ENCODE assay signal across 11 cellular contexts in the genomic region with DNA sequence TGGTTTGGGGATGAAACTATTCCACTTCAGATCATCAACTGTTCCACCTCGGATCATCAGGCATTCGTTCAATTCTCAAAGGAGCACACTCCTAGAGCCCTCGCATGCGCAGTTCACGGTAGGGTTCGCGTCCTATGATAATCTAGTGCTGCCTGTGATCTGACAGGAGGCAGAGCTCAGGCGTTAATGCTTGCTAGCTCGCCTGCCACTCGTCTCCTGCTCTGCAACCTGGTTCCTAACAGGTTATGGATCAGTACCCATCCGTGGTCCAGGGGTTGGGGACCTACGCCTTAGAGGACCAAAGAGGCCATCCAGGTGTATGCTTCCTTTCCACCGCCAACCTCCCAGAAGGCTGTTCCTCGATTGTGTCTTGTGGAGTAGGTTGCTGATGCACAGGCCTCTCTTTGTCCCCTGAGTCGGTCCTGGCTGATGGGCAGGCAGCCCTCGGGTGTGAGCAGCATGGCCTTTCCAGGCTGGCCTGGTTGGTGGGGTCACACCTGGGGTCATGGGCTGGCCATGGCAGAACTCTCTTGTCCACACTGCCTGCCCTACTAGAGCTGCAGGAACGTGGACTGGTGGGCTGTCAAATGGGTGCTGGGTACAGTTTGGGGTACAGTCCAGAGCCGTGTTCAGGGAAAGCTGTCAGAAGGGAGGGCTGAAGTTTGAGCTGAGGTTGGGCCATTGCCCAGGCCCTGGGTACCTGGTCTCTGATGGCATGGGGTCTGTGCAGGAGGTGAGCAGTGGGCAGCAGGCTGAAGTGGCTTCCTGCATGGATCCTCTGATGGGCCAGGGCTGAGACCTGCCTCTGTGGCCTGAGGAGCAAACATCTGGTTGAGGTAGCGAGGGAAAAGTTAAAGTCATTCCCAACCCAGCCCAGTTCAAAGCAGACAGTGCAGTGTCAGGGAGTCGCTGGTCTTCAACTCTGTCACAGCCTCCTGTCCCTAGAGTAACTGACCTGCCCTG. TPM values are rescaled to one million over a fixed set of nuclear protein-coding genes. Genes with fewer than 3 reads are reported as not detected.
A peak's percentile ranks its signal among the peaks of the same experiment; 100 is the strongest.
DNase-seq lines count a peak whose midpoint lies in the region; ATAC-seq, FAIRE-seq and TF ChIP-seq lines count a peak whose summit lies in the region.
"Had no signal": no experiment of that assay in that cellular context is flagged by ENCODE, and none has a peak within 500 bp of the region (broad histone marks: within the 10 kb centered on the region; RNA-seq: fewer than 3 reads in every experiment).

No MANE protein-coding gene starts in this region.

- 75% methylated on average over 20 of the region's 20 CpGs for WGBS in esophagus muscularis mucosa
- no CpG with 5 or more reads among the region's 20 CpGs for WGBS in neuronal stem cell (ENCODE audit: extremely low coverage in 2 of 2, insufficient read length in 2 of 2, insufficient replicate concordance in 1 of 2), 2 donors
- WGBS in thyroid gland, 2 donors, result 80 to 90% methylated on average over 14 to 19 of the region's 20 CpGs
- WGBS in mesendoderm (ENCODE audit: extremely low coverage, insufficient coverage, low lambda C conversion rate), result no CpG with 5 or more reads among the region's 20 CpGs

- H4K91ac ChIP-seq in neuronal stem cell (ENCODE audit: low read depth, low read length, poor library complexity), result no peak overlapping the region

- H3K18ac ChIP-seq in neuronal stem cell (ENCODE audit: low read length) (peak overlapping the region; percentile 15), mesendoderm (ENCODE audit: low read length) (no peak overlapping the region)

- TF ChIP-seq CTCF in esophagus muscularis mucosa (IDR thresholded peaks at IDR 0.05), result no peak
- no peak for TF ChIP-seq CTCF in thyroid gland (IDR thresholded peaks at IDR 0.05)

- ATAC-seq in HG03460 (IDR thresholded peaks at IDR 0.05; ENCODE audit: unreplicated experiment), result no peak
- ATAC-seq: naive thymus-derived CD8-positive, alpha-beta T cell had no signal

- no peak for FAIRE-seq in H54 (lab: Jason Lieb, UNC)

- TF ChIP-seq EP300 in esophagus muscularis mucosa (IDR thresholded peaks at IDR 0.05), result no peak

- peaks cover 11% of the 10 kb centered on the region for H3K79me1 ChIP-seq in neuronal stem cell (ENCODE audit: low read depth, low read length)
- H3K79me1 ChIP-seq in mesendoderm (ENCODE audit: low read length), result peaks cover 2% of the 10 kb centered on the region

- H3K9ac ChIP-seq in neuronal stem cell (ENCODE audit: low read depth, low read length, poor library complexity) (peak overlapping the region; percentile 26), mesendoderm (ENCODE audit: low read length) (no peak overlapping the region)

- DNase-seq in esophagus muscularis mucosa (ENCODE audit: extremely low spot score) (no peak), neuronal stem cell (ENCODE audit: low spot score) (no peak), thyroid gland (no peak), mesendoderm (no peak), H54 (ENCODE audit: insufficient read length, low spot score) (no peak)
- DNase-seq: CD4-positive, alpha-beta memory T cell; naive thymus-derived CD8-positive, alpha-beta T cell; NCI-H2227 treated with DMSO at 0.1 percent for 48 hours; T-cell had no signal

- H3K14ac ChIP-seq in neuronal stem cell (ENCODE audit: low read length), result no peak overlapping the region

- H3K4me2 ChIP-seq in neuronal stem cell (ENCODE audit: insufficient read depth, low read length, poor library complexity, severe bottlenecking) (no peak overlapping the region), mesendoderm (ENCODE audit: low read length) (no peak overlapping the region)

- no peak overlapping the region for H4K5ac ChIP-seq in mesendoderm (ENCODE audit: low read length)

- H4K8ac ChIP-seq in neuronal stem cell (ENCODE audit: low read depth, low read length) (peak overlapping the region; percentile 83), mesendoderm (ENCODE audit: low read depth, low read length) (no peak overlapping the region)

- no peak overlapping the region for H2AFZ ChIP-seq in neuronal stem cell (ENCODE audit: low read length)

- no peak overlapping the region for H3K56ac ChIP-seq in mesendoderm (ENCODE audit: low read length)

- H3K4me3 ChIP-seq in esophagus muscularis mucosa, result no peak overlapping the region
- no peak overlapping the region for H3K4me3 ChIP-seq in neuronal stem cell (ENCODE audit: low read length in 2 of 2)
- no peak overlapping the region for H3K4me3 ChIP-seq in thyroid gland (replicated peaks in 1 of 3)
- no peak overlapping the region for H3K4me3 ChIP-seq in mesendoderm (ENCODE audit: low read length)

- H3K9me3 ChIP-seq in esophagus muscularis mucosa (no peaks in the 10 kb centered on the region), neuronal stem cell (replicated peaks in 1 of 2; ENCODE audit: control insufficient read depth in 2 of 2, insufficient read depth in 1 of 2, low read depth in 1 of 2, low read length in 2 of 2) (no peaks in the 10 kb centered on the region), thyroid gland (no peaks in the 10 kb centered on the region)

- H3K27me3 ChIP-seq in esophagus muscularis mucosa (no peaks in the 10 kb centered on the region), neuronal stem cell (ENCODE audit: control insufficient read depth in 3 of 3, insufficient read depth in 3 of 3, low read depth in 1 of 3, low read length in 3 of 3) (no peaks in the 10 kb centered on the region), thyroid gland (no peaks in the 10 kb centered on the region), mesendoderm (ENCODE audit: insufficient read depth, low read length, poor library complexity) (no peaks in the 10 kb centered on the region)

- no peaks in the 10 kb centered on the region for H3K36me3 ChIP-seq in esophagus muscularis mucosa
- H3K36me3 ChIP-seq in neuronal stem cell (replicated peaks in 1 of 2; ENCODE audit: control insufficient read depth in 2 of 2, insufficient read depth in 2 of 2, low read length in 2 of 2), result no peaks in the 10 kb centered on the region
- H3K36me3 ChIP-seq in thyroid gland, result no peaks in the 10 kb centered on the region
- H3K36me3 ChIP-seq in mesendoderm (ENCODE audit: control insufficient read depth, insufficient read depth, low read length), result no peaks in the 10 kb centered on the region

- intact Hi-C loops in esophagus muscularis mucosa (cut with DNase I) (no loop called here), thyroid gland (cut with DNase I) (no loop called here)

- H3K27ac ChIP-seq in angular gyrus (ENCODE audit: low read depth, low read length), result peak overlapping the region; percentile 13
- H3K27ac ChIP-seq in esophagus muscularis mucosa (replicated peaks in 1 of 4), result peak overlapping the region; percentile 79 to 84 (median 82)
- H3K27ac ChIP-seq in neuronal stem cell (replicated peaks; ENCODE audit: low read length), result no peak overlapping the region
- H3K27ac ChIP-seq in thyroid gland, result peak overlapping the region; percentile 18 to 75 (median 62)
- H3K27ac ChIP-seq in mesendoderm (ENCODE audit: low read depth, low read length), result no peak overlapping the region

- no peak overlapping the region for H2BK15ac ChIP-seq in neuronal stem cell (ENCODE audit: low read length)
- H2BK15ac ChIP-seq in mesendoderm (replicated peaks; ENCODE audit: low read depth), result no peak overlapping the region

- TF ChIP-seq POLR2A in esophagus muscularis mucosa (IDR thresholded peaks at IDR 0.05; ENCODE audit: low read depth), result no peak
- TF ChIP-seq POLR2A in thyroid gland (IDR thresholded peaks at IDR 0.05), result no peak
- TF ChIP-seq POLR2A in H54 (IDR thresholded peaks at IDR 0.05; ENCODE audit: low read depth, low read length), result no peak

- H2AK5ac ChIP-seq in neuronal stem cell (ENCODE audit: low read depth, low read length), result no peak overlapping the region
- H2AK5ac ChIP-seq in mesendoderm (ENCODE audit: low read length), result no peak overlapping the region

- H2BK120ac ChIP-seq in neuronal stem cell (ENCODE audit: low read depth, low read length) (no peak overlapping the region), mesendoderm (ENCODE audit: low read depth, low read length) (no peak overlapping the region)

- H3K23ac ChIP-seq in neuronal stem cell (ENCODE audit: low read depth, low read length, poor library complexity) (peak overlapping the region; percentile 2), mesendoderm (ENCODE audit: low read length) (no peak overlapping the region)

- H3K4ac ChIP-seq in neuronal stem cell (ENCODE audit: low read length), result no peak overlapping the region
- H3K4ac ChIP-seq in mesendoderm (ENCODE audit: low read depth, low read length), result no peak overlapping the region

- H3K79me2 ChIP-seq in mesendoderm (ENCODE audit: control insufficient read depth, insufficient read depth, low read length), result no peaks in the 10 kb centered on the region

- H3K4me1 ChIP-seq in esophagus muscularis mucosa (peaks cover 55 to 93% (median 83%) of the 10 kb centered on the region in 4 donors), neuronal stem cell (ENCODE audit: control insufficient read depth in 2 of 2, insufficient read depth in 1 of 2, low read depth in 1 of 2, low read length in 2 of 2) (peaks cover 9 to 13% of the 10 kb centered on the region in 2 donors), thyroid gland (peaks cover 57 to 61% of the 10 kb centered on the region in 2 donors), mesendoderm (ENCODE audit: control insufficient read depth, low read depth, low read length) (no peaks in the 10 kb centered on the region)

- H2BK5ac ChIP-seq in neuronal stem cell (ENCODE audit: low read length) (peak overlapping the region; percentile 35), mesendoderm (ENCODE audit: low read length) (no peak overlapping the region)

- H2BK12ac ChIP-seq in neuronal stem cell (ENCODE audit: low read length), result no peak overlapping the region

RNA-seq across cellular contexts. Expression of a gene that starts 11.1 kb away (rescaled TPM):
- total RNA-seq in esophagus muscularis mucosa, result 10 to 100 TPM; 29.5 to 43.2 (median 33.5) TPM
- polyA plus RNA-seq in neuronal stem cell (2013, experiment 1 of 2), result 2.6 TPM
- 2.5 TPM for polyA plus RNA-seq in neuronal stem cell (2013, experiment 2 of 2)
- total RNA-seq in thyroid gland, result 10 to 100 TPM in 3 of 4 donors, 1 to 10 TPM in 1; 8.6 to 53.3 (median 31.0) TPM
- polyA plus RNA-seq in mesendoderm (2013, experiment 1 of 2), result 5.4 TPM
- 5.4 TPM for polyA plus RNA-seq in mesendoderm (2013, experiment 2 of 2)

Comparison
In these comparisons a context has a peak if more than half of its experiments do, and no peak if none do; other contexts are left out.
1. H3K27ac ChIP-seq: peak in angular gyrus (single experiment), esophagus muscularis mucosa (4 of 4) and thyroid gland (3 of 3); none in neuronal stem cell (single experiment) and mesendoderm (single experiment).